In genomic region chr2:76953733-76954347, GRCh38 we compare ENCODE assay signal across 8 cellular contexts.
DNase-seq lines count a peak whose midpoint lies in the region; ATAC-seq, FAIRE-seq and TF ChIP-seq lines count a peak whose summit lies in the region.

No MANE protein-coding gene starts in this region.

- H3K27me3 Mint-ChIP-seq in activated T-helper 17 cell treated with anti-CD3 and anti-CD28 coated beads, Interleukin-2, amount 50 U/mL, for 72 hours: no peaks in the 10 kb centered on the region
- no peaks in the 10 kb centered on the region for H3K27me3 Mint-ChIP-seq in effector memory CD8-positive, alpha-beta T cell

- H3K9me1 ChIP-seq in keratinocyte (ENCODE audit: control insufficient read depth, extremely low read depth, insufficient read depth, low read length): no peaks in the 10 kb centered on the region

- H3K27ac Mint-ChIP-seq in activated T-helper 17 cell treated with anti-CD3 and anti-CD28 coated beads, Interleukin-2, amount 50 U/mL, for 72 hours: no peak overlapping the region
- H3K27ac Mint-ChIP-seq in effector memory CD8-positive, alpha-beta T cell: no peak overlapping the region

- TF ChIP-seq CTCF in keratinocyte (optimal IDR thresholded peaks at IDR 0.05 in 1 of 3, IDR thresholded peaks at IDR 0.05 in 1 of 3, conservative IDR thresholded peaks at IDR 0.05 in 1 of 3; ENCODE audit: extremely low read depth in 1 of 3, insufficient read depth in 2 of 3, low read length in 3 of 3): peak; percentile 23 to 70 (median 25)

- H3K36me3 Mint-ChIP-seq in activated T-helper 17 cell treated with anti-CD3 and anti-CD28 coated beads, Interleukin-2, amount 50 U/mL, for 72 hours (ENCODE audit: low read depth): no peaks in the 10 kb centered on the region
- no peaks in the 10 kb centered on the region for H3K36me3 Mint-ChIP-seq in effector memory CD8-positive, alpha-beta T cell (ENCODE audit: insufficient read depth)

- no peak overlapping the region for H2AFZ ChIP-seq in keratinocyte (ENCODE audit: control insufficient read depth, low read length)

- H3K4me1 ChIP-seq in adipocyte (ENCODE audit: control insufficient read depth, insufficient read depth, low read length) (no peaks in the 10 kb centered on the region), keratinocyte (ENCODE audit: control insufficient read depth, extremely low read depth, insufficient read depth, low read length) (no peaks in the 10 kb centered on the region)

- H3K9me3 Mint-ChIP-seq in activated T-helper 17 cell treated with anti-CD3 and anti-CD28 coated beads, Interleukin-2, amount 50 U/mL, for 72 hours: peaks cover 30% of the 10 kb centered on the region
- peaks cover 16% of the 10 kb centered on the region in 2 donors for H3K9me3 Mint-ChIP-seq in effector memory CD8-positive, alpha-beta T cell

- no peak overlapping the region for H3K27ac ChIP-seq in keratinocyte (ENCODE audit: control insufficient read depth, insufficient read depth, low read length)

- no peak overlapping the region for H3K9ac ChIP-seq in adipocyte (ENCODE audit: low read length)
- no peak overlapping the region for H3K9ac ChIP-seq in keratinocyte (ENCODE audit: control insufficient read depth, extremely low read depth, insufficient read depth, low read length)

- H3K4me2 ChIP-seq in keratinocyte (ENCODE audit: control insufficient read depth, extremely low read depth, insufficient read depth, low read depth, low read length): no peak overlapping the region

- H3K9me3 ChIP-seq in adipocyte (ENCODE audit: control insufficient read depth, low read length) (no peaks in the 10 kb centered on the region), keratinocyte (ENCODE audit: control insufficient read depth, low read depth, low read length) (no peaks in the 10 kb centered on the region)

- no peak overlapping the region for H3K4me3 Mint-ChIP-seq in activated T-helper 17 cell treated with anti-CD3 and anti-CD28 coated beads, Interleukin-2, amount 50 U/mL, for 72 hours
- no peak overlapping the region for H3K4me3 Mint-ChIP-seq in effector memory CD8-positive, alpha-beta T cell

- H3K79me2 ChIP-seq in keratinocyte (ENCODE audit: control insufficient read depth, insufficient read depth, low read length): no peaks in the 10 kb centered on the region

- no peak for FAIRE-seq in keratinocyte (lab: Jason Lieb, UNC)

- ATAC-seq in GM18498 (IDR thresholded peaks at IDR 0.05; ENCODE audit: unreplicated experiment): peak; percentile 83
- peak; percentile 88 for ATAC-seq in HG02885 (IDR thresholded peaks at IDR 0.05; ENCODE audit: poor library complexity, unreplicated experiment)
- no peak for ATAC-seq in activated T-helper 17 cell treated with anti-CD3 and anti-CD28 coated beads, Interleukin-2, amount 50 U/mL, for 72 hours (replicated peaks)
- ATAC-seq in effector memory CD8-positive, alpha-beta T cell (replicated peaks): no peak

- H3K4me1 Mint-ChIP-seq in activated T-helper 17 cell treated with anti-CD3 and anti-CD28 coated beads, Interleukin-2, amount 50 U/mL, for 72 hours: no peaks in the 10 kb centered on the region
- H3K4me1 Mint-ChIP-seq in effector memory CD8-positive, alpha-beta T cell (ENCODE audit: low read depth in 2 of 2): no peaks in the 10 kb centered on the region

- H4K20me1 ChIP-seq in keratinocyte (ENCODE audit: control insufficient read depth, extremely low read depth, insufficient read depth, low read length): no peaks in the 10 kb centered on the region

- H3K36me3 ChIP-seq in adipocyte (ENCODE audit: control insufficient read depth, insufficient read depth, low read length, severe bottlenecking): no peaks in the 10 kb centered on the region
- H3K36me3 ChIP-seq in keratinocyte (ENCODE audit: control insufficient read depth in 2 of 2, extremely low read depth in 1 of 2, insufficient read depth in 2 of 2, low read length in 2 of 2): no peaks in the 10 kb centered on the region

- dilution Hi-C loops in keratinocyte (cut with MboI; ENCODE audit: extremely low pct_ligation_motif_present, low sequenced_read_pairs): no loop called here

- no peaks in the 10 kb centered on the region for H3K27me3 ChIP-seq in adipocyte (replicated peaks; ENCODE audit: control insufficient read depth, insufficient read depth, low read length)
- H3K27me3 ChIP-seq in keratinocyte (ENCODE audit: control insufficient read depth, extremely low read depth, insufficient read depth, low read length): no peaks in the 10 kb centered on the region

- peak; percentile 33 for DNase-seq in NCI-H2081 treated with DMSO at 0.1 percent for 48 hours (lab: John Stamatoyannopoulos, UW)
- DNase-seq in adipocyte (ENCODE audit: low read depth): peak; percentile 9
- DNase-seq in keratinocyte (ENCODE audit: low read depth, low spot score): no peak
- no peak for DNase-seq in CD1c-positive myeloid dendritic cell (ENCODE audit: extremely low spot score)
- no peak for DNase-seq in effector memory CD8-positive, alpha-beta T cell

- no peak overlapping the region for H3K4me3 ChIP-seq in adipocyte (ENCODE audit: low read length)
- H3K4me3 ChIP-seq in keratinocyte (ENCODE audit: control insufficient read depth in 2 of 3, extremely low read depth in 1 of 3, insufficient read depth in 2 of 3, low read depth in 1 of 3, low read length in 3 of 3): no peak overlapping the region

Comparison
In these comparisons a context has a peak if more than half of its experiments do, and no peak if none do; other contexts are left out.
1. ATAC-seq: peak in GM18498 (single experiment) and HG02885 (single experiment); none in activated T-helper 17 cell treated with anti-CD3 and anti-CD28 coated beads, Interleukin-2, amount 50 U/mL, for 72 hours (single experiment) and effector memory CD8-positive, alpha-beta T cell (single experiment).
2. DNase-seq: peak in NCI-H2081 treated with DMSO at 0.1 percent for 48 hours (single experiment) and adipocyte (single experiment); none in keratinocyte (single experiment), CD1c-positive myeloid dendritic cell (single experiment) and effector memory CD8-positive, alpha-beta T cell (0 of 3).